34 cellular contexts compared by ENCODE assay signal in genomic region chr3:112047264-112047663, GRCh38. TPM values are rescaled to one million over a fixed set of nuclear protein-coding genes. Genes with fewer than 3 reads are reported as not detected.
"Had no signal": no experiment of that assay in that cellular context is flagged by ENCODE, and none has a peak within 500 bp of the region (broad histone marks: within the 10 kb centered on the region; RNA-seq: fewer than 3 reads in every experiment).

No MANE protein-coding gene starts in this region.

- H3K27ac ChIP-seq: brain microvascular endothelial cell, WERI-Rb-1 had no signal

- ATAC-seq: activated CD8-positive, alpha-beta T cell treated with anti-CD3 and anti-CD28 coated beads for 36 hours had no signal

- H3K9me3 ChIP-seq: MG63 had no signal

- H3K4me3 Mint-ChIP-seq: activated CD8-positive, alpha-beta T cell treated with anti-CD3 and anti-CD28 coated beads for 36 hours; activated naive CD8-positive, alpha-beta T cell treated with anti-CD3 and anti-CD28 coated beads for 36 hours; activated T-helper 1 cell treated with anti-CD3 and anti-CD28 coated beads, Interleukin-12 subunit alpha, Interleukin-12 subunit beta, Interleukin-2, Interleukin-4 antibody, amounts not matched to agents 30 ng/mL and 10 ng/mL and 1 ng/mL, durations not matched to agents 14 hours and 24 hours and 36 hours had no signal

- H3K27me3 ChIP-seq: brain microvascular endothelial cell, MG63 had no signal

- DNase-seq: activated CD4-positive, alpha-beta T cell treated with anti-CD3 and anti-CD28 coated beads for 1 hour; activated CD4-positive, alpha-beta T cell treated with anti-CD3 and anti-CD28 coated beads for 48 hours; activated CD4-positive, CD25-positive, alpha-beta regulatory T cell; activated CD8-positive, alpha-beta T cell treated with anti-CD3 and anti-CD28 coated beads for 36 hours; activated effector memory CD4-positive, alpha-beta T cell treated with Interleukin-2 at 50 U/mL for 16 hours; activated naive CD4-positive, alpha-beta T cell; activated naive CD4-positive, alpha-beta T cell treated with anti-CD3 and anti-CD28 coated beads, Interleukin-2, amount 50 U/mL, for 16 hours; activated naive CD8-positive, alpha-beta T cell treated with anti-CD3 and anti-CD28 coated beads for 36 hours; activated T-cell treated with anti-CD3 and anti-CD28 coated beads, Interleukin-2, amount 50 U/mL, for 1 hour; amniotic stem cell; aorta; brain microvascular endothelial cell; central memory CD4-positive, alpha-beta T cell; Kasumi-1; MG63; MV-4-11; NCI-H1092; NCI-H1436 treated with DMSO at 0.1 percent for 48 hours; NCI-H1694 treated with DMSO at 0.1 percent for 48 hours; NCI-H2029 treated with DMSO at 0.1 percent for 48 hours; NCI-H2107; NCI-H2171; NCI-H510A; NCI-H526; NCI-H748 treated with DMSO at 0.1 percent for 48 hours; NK-92 treated with Interleukin-12 subunit alpha and Interleukin-12 subunit beta, amount 100 ng/mL, for 24 hours; OCI-M1; Right ventricle myocardium superior; T1000; WERI-Rb-1 had no signal

- H3K4me3 ChIP-seq: MG63 had no signal

- H3K36me3 ChIP-seq: brain microvascular endothelial cell, MG63, WERI-Rb-1 had no signal

- H3K27ac Mint-ChIP-seq: activated CD8-positive, alpha-beta T cell treated with anti-CD3 and anti-CD28 coated beads for 36 hours; activated naive CD8-positive, alpha-beta T cell treated with anti-CD3 and anti-CD28 coated beads for 36 hours; activated T-helper 1 cell treated with anti-CD3 and anti-CD28 coated beads, Interleukin-12 subunit alpha, Interleukin-12 subunit beta, Interleukin-2, Interleukin-4 antibody, amounts not matched to agents 30 ng/mL and 10 ng/mL and 1 ng/mL, durations not matched to agents 14 hours and 24 hours and 36 hours had no signal

- H3K27me3 Mint-ChIP-seq: activated naive CD8-positive, alpha-beta T cell treated with anti-CD3 and anti-CD28 coated beads for 36 hours had no signal

- H3K36me3 Mint-ChIP-seq: activated naive CD8-positive, alpha-beta T cell treated with anti-CD3 and anti-CD28 coated beads for 36 hours had no signal

- H3K9me3 Mint-ChIP-seq: activated CD8-positive, alpha-beta T cell treated with anti-CD3 and anti-CD28 coated beads for 36 hours; activated naive CD8-positive, alpha-beta T cell treated with anti-CD3 and anti-CD28 coated beads for 36 hours; activated T-helper 1 cell treated with anti-CD3 and anti-CD28 coated beads, Interleukin-12 subunit alpha, Interleukin-12 subunit beta, Interleukin-2, Interleukin-4 antibody, amounts not matched to agents 30 ng/mL and 10 ng/mL and 1 ng/mL, durations not matched to agents 14 hours and 24 hours and 36 hours had no signal

RNA-seq across cellular contexts. Expression of gene TMPRSS7, which starts 12.7 kb away (rescaled TPM):
- total RNA-seq: activated CD8-positive, alpha-beta memory T cell treated with anti-CD3 and anti-CD28 coated beads for 36 hours; activated CD8-positive, alpha-beta T cell treated with anti-CD3 and anti-CD28 coated beads for 36 hours; activated naive CD8-positive, alpha-beta T cell treated with anti-CD3 and anti-CD28 coated beads for 36 hours; activated T-helper 1 cell treated with anti-CD3 and anti-CD28 coated beads, Interleukin-12 subunit alpha, Interleukin-12 subunit beta, Interleukin-2, Interleukin-4 antibody, amounts not matched to agents 30 ng/mL and 10 ng/mL and 1 ng/mL, durations not matched to agents 14 hours and 24 hours and 36 hours; aorta; Right ventricle myocardium superior; T-helper 1 cell treated with Interleukin-12 subunit alpha and Interleukin-12 subunit beta and Interleukin-4 antibody, amounts not matched to agents 30 ng/mL and 1 ng/mL, for 36 hours; T-helper 2 cell treated with Interferon-gamma antibody and Interleukin-4, amounts not matched to agents 100 ng/mL and 5 ng/mL, for 36 hours had no signal
- polyA plus RNA-seq: aorta had no signal

RNA-seq across cellular contexts. Expression of gene TAGLN3, which starts 48.5 kb away (rescaled TPM):
- total RNA-seq: aorta, Right ventricle myocardium superior had no signal
- polyA plus RNA-seq: aorta had no signal
